ENCODE assay signal across 8 cellular contexts in the genomic region with DNA sequence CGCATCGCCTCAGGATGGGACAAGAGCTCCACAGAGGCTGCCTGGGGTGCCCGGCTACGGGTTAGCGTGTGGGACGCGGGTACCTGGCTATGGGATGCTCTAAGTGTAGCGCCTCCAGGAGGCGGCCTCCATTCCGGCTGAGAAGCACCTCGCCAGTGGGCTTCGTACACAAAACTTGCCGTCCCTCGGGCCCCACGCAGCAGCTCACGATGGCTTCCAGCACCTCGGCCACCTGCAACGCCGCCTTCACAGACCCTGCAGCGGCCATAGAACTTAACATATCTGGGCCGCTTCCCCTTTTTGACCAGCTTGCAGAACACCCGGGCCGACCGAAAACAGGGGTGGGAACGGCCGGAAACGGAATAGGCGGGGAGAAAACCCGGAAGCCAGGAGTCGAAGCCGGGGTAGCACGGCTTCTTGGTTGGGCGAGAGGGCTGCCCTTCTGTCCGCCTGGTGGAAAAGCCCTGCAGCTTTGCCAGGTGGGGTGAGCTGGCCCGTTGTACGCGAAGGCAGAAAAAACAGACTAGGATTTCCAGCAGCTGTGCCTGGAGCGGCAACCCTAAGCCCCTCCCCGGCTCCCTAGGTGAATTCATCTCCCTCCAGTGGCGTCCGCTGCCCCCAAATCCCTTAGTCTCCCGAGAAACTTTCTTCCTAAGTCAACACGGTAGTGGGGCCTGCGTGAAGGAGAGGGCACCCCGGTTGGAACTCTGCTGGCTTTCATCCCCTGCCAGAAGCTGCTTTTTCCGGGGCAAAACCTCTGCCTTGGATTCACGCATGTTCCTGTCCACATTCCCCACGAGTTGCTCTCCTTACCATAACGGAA. TPM values are rescaled to one million over a fixed set of nuclear protein-coding genes. Genes with fewer than 3 reads are reported as not detected.
DNase-seq lines count a peak whose midpoint lies in the region; ATAC-seq and TF ChIP-seq lines count a peak whose summit lies in the region.

TSS of gene BBS10 (minus strand) at position 337 of the 823 bp plus-strand sequence. CDS start at position 280, 57 bp downstream.

- POLR2A ChIA-PET in BJ (lab: Charles Lee): interaction anchor here (0.6 kb wide), 1 partner anchor 265 kb away, joined by 4 read pairs; no protein-coding TSS in a partner anchor

- no peaks in the 10 kb centered on the region for H3K27me3 ChIP-seq in BJ (ENCODE audit: control insufficient read depth, insufficient read depth, low read length)

- ATAC-seq in HG03439 (IDR thresholded peaks at IDR 0.05; ENCODE audit: unreplicated experiment) (peak; percentile 98), left lobe of liver (peak; percentile 96)

- peak; percentile 93 for TF ChIP-seq POLR2A in GM19193 (IDR thresholded peaks at IDR 0.05; ENCODE audit: extremely low read depth, insufficient read depth, insufficient read length)

- H3K36me3 ChIP-seq in BJ (ENCODE audit: control insufficient read depth, insufficient read depth, low read length): no peaks in the 10 kb centered on the region

- CTCF ChIA-PET in BJ (lab: Yijun Ruan, JAX): interaction anchor here (0.5 to 1.8 kb wide), 15 partner anchors 48 to 821 kb away, joined by 3 to 11 read pairs (median 3); no protein-coding TSS in a partner anchor

- peak within 1 kb of the TSS; percentile 65 for H3K4me3 ChIP-seq in BJ (ENCODE audit: low read depth, low read length)

- TF ChIP-seq CTCF in BJ (IDR thresholded peaks at IDR 0.05; ENCODE audit: insufficient read depth, low read depth, low read length): peak; percentile 60

- peak; percentile 53 for DNase-seq in BJ (ENCODE audit: low read depth)
- peak; percentile 88 for DNase-seq in NCI-H510A (lab: John Stamatoyannopoulos, UW)
- DNase-seq in activated CD4-positive, alpha-beta T cell treated with anti-CD3 and anti-CD28 coated beads for 48 hours: peak; percentile 91
- DNase-seq in dedifferentiated amniotic fluid mesenchymal stem cell (ENCODE audit: extremely low spot score): peak; percentile 83
- peak; percentile 92 for DNase-seq in left lobe of liver (ENCODE audit: low spot score)
- DNase-seq in stimulated activated CD4-positive, alpha-beta T cell treated with anti-CD3 and anti-CD28 coated beads, Interleukin-2, amount 100 ng/mL, for 4 hours (ENCODE audit: low read depth): peak; percentile 78

RNA-seq across cellular contexts. Expression of gene BBS10, which starts in this region (rescaled TPM):
- polyA plus RNA-seq in BJ (2011; rRNA removed): 4.9 and 10.2 TPM in 2 replicates
- polyA minus RNA-seq in BJ (2011; rRNA and poly(A)+ RNA removed): 2.4 and 2.5 TPM in 2 replicates
- 5.0 TPM for total RNA-seq in left lobe of liver

Comparison
In these comparisons a context has a peak if more than half of its experiments do, and no peak if none do; other contexts are left out.
1. Peak in every context shown above with its lines: DNase-seq, ATAC-seq and H3K4me3 ChIP-seq.